ENCODE assay signal across 29 cellular contexts in genomic region chr7:70497793-70498192, GRCh38.
"Had no signal": no experiment of that assay in that cellular context is flagged by ENCODE, and none has a peak within 500 bp of the region (broad histone marks: within the 10 kb centered on the region; RNA-seq: fewer than 3 reads in every experiment).

No MANE protein-coding gene starts in this region.

- H3K27me3 Mint-ChIP-seq: progenitor cell of endocrine pancreas; stimulated activated naive B cell treated with anti-CD40 and anti-IgM and Interleukin-4, amounts not matched to agents 10 μg/mL and 1 μg/mL and 100 μg/mL, for 72 hours; stimulated activated naive CD8-positive, alpha-beta T cell treated with anti-CD3 and anti-CD28 coated beads, Interleukin-15, Interleukin-2, amounts not matched to agents 100 ng/mL and 50 ng/mL, for 24 hours had no signal

- H3K4me3 ChIP-seq: neural progenitor cell, ovary, psoas muscle, right lobe of liver, sigmoid colon, stomach, thoracic aorta, thyroid gland, tibial nerve, upper lobe of left lung, vagina had no signal

- H3K79me2 ChIP-seq: parathyroid adenoma had no signal

- H3K27ac Mint-ChIP-seq: natural killer cell; nephron; neural progenitor cell; progenitor cell of endocrine pancreas; stimulated activated effector memory CD8-positive, alpha-beta T cell treated with anti-CD3 and anti-CD28 coated beads, Interleukin-12 subunit alpha, Interleukin-12 subunit beta, amount 100 ng/mL, for 72 hours; stimulated activated naive B cell treated with anti-CD40 and anti-IgM and Interleukin-4, amounts not matched to agents 10 μg/mL and 1 μg/mL and 100 μg/mL, for 72 hours; stimulated activated naive CD8-positive, alpha-beta T cell treated with anti-CD3 and anti-CD28 coated beads, Interleukin-15, Interleukin-2, amounts not matched to agents 100 ng/mL and 50 ng/mL, for 24 hours had no signal

- H3K27me3 ChIP-seq: neural progenitor cell, ovary, right lobe of liver, sigmoid colon, stomach, thyroid gland, tibial nerve, upper lobe of left lung, vagina had no signal

- ATAC-seq: natural killer cell; psoas muscle; right cardiac atrium; right lobe of liver; stimulated activated effector memory CD8-positive, alpha-beta T cell treated with anti-CD3 and anti-CD28 coated beads, Interleukin-12 subunit alpha, Interleukin-12 subunit beta, amount 100 ng/mL, for 72 hours; stimulated activated naive B cell treated with anti-CD40 and anti-IgM and Interleukin-4, amounts not matched to agents 10 μg/mL and 1 μg/mL and 100 μg/mL, for 72 hours had no signal

- H2AFZ ChIP-seq: neural progenitor cell, parathyroid adenoma had no signal

- H3K4me1 ChIP-seq: neural progenitor cell, parathyroid adenoma, sigmoid colon, thyroid gland, upper lobe of left lung, vagina had no signal

- H3K27ac ChIP-seq: neural progenitor cell, ovary, parathyroid adenoma, psoas muscle, right lobe of liver, sigmoid colon, stomach, thoracic aorta, thyroid gland, tibial nerve, upper lobe of left lung, vagina had no signal

- DNase-seq: natural killer cell; occipital lobe; ovary; posterior cingulate gyrus; psoas muscle; right cardiac atrium; right lobe of liver; sigmoid colon; small intestine; stimulated activated CD4-positive, alpha-beta T cell treated with anti-CD3 and anti-CD28 coated beads, Interleukin-15, amount 100 ng/mL, for 24 hours; stimulated activated CD4-positive, alpha-beta T cell treated with anti-CD3 and anti-CD28 coated beads, Interleukin-2, amount 100 ng/mL, for 24 hours; stimulated activated CD4-positive, alpha-beta T cell treated with anti-CD3 and anti-CD28 coated beads, Interleukin-2, amount 100 ng/mL, for 48 hours; stimulated activated CD4-positive, alpha-beta T cell treated with anti-CD3 and anti-CD28 coated beads, Interleukin-4, amount 100 ng/mL, for 24 hours; stimulated activated naive B cell treated with anti-CD40 and anti-IgM and Interleukin-4, amounts not matched to agents 10 μg/mL and 1 μg/mL and 100 μg/mL, for 72 hours; stimulated activated naive CD4-positive, alpha-beta T cell treated with Interleukin-2 at 50 U/mL for 16 hours; stomach; thyroid gland; trophoblast cell; upper lobe of left lung had no signal

- H3K4me2 ChIP-seq: neural progenitor cell had no signal

- FAIRE-seq: small intestine, urothelium cell line had no signal

- H3K9me3 Mint-ChIP-seq: natural killer cell; nephron; neural progenitor cell; stimulated activated effector memory CD8-positive, alpha-beta T cell treated with anti-CD3 and anti-CD28 coated beads, Interleukin-12 subunit alpha, Interleukin-12 subunit beta, amount 100 ng/mL, for 72 hours; stimulated activated naive B cell treated with anti-CD40 and anti-IgM and Interleukin-4, amounts not matched to agents 10 μg/mL and 1 μg/mL and 100 μg/mL, for 72 hours; stimulated activated naive CD8-positive, alpha-beta T cell treated with anti-CD3 and anti-CD28 coated beads, Interleukin-15, Interleukin-2, amounts not matched to agents 100 ng/mL and 50 ng/mL, for 24 hours had no signal

- H3K36me3 Mint-ChIP-seq: natural killer cell; stimulated activated effector memory CD8-positive, alpha-beta T cell treated with anti-CD3 and anti-CD28 coated beads, Interleukin-12 subunit alpha, Interleukin-12 subunit beta, amount 100 ng/mL, for 72 hours had no signal

- H3K9me3 ChIP-seq: ovary, psoas muscle, right lobe of liver, sigmoid colon, stomach, thoracic aorta, thyroid gland, tibial nerve, upper lobe of left lung, vagina had no signal

- H3K4me3 Mint-ChIP-seq: natural killer cell; nephron; neural progenitor cell; stimulated activated effector memory CD8-positive, alpha-beta T cell treated with anti-CD3 and anti-CD28 coated beads, Interleukin-12 subunit alpha, Interleukin-12 subunit beta, amount 100 ng/mL, for 72 hours; stimulated activated naive B cell treated with anti-CD40 and anti-IgM and Interleukin-4, amounts not matched to agents 10 μg/mL and 1 μg/mL and 100 μg/mL, for 72 hours; stimulated activated naive CD8-positive, alpha-beta T cell treated with anti-CD3 and anti-CD28 coated beads, Interleukin-15, Interleukin-2, amounts not matched to agents 100 ng/mL and 50 ng/mL, for 24 hours had no signal

- H3K9ac ChIP-seq: neural progenitor cell, parathyroid adenoma had no signal

- H3K4me1 Mint-ChIP-seq: natural killer cell; stimulated activated effector memory CD8-positive, alpha-beta T cell treated with anti-CD3 and anti-CD28 coated beads, Interleukin-12 subunit alpha, Interleukin-12 subunit beta, amount 100 ng/mL, for 72 hours; stimulated activated naive B cell treated with anti-CD40 and anti-IgM and Interleukin-4, amounts not matched to agents 10 μg/mL and 1 μg/mL and 100 μg/mL, for 72 hours had no signal

- H3K36me3 ChIP-seq: neural progenitor cell, ovary, right lobe of liver, sigmoid colon, stomach, thoracic aorta, thyroid gland, tibial nerve, upper lobe of left lung, vagina had no signal
